Comparison of ENCODE assay signal across 20 cellular contexts in genomic region chr5:128169369-128170017, GRCh38.
DNase-seq lines count a peak whose midpoint lies in the region; ATAC-seq and TF ChIP-seq lines count a peak whose summit lies in the region.
"Had no signal": no experiment of that assay in that cellular context is flagged by ENCODE, and none has a peak within 500 bp of the region (broad histone marks: within the 10 kb centered on the region; RNA-seq: fewer than 3 reads in every experiment).

No MANE protein-coding gene starts in this region.

- no peak overlapping the region for H3K4me3 ChIP-seq in HEK293 (ENCODE audit: low read depth, low read length)
- H3K4me3 ChIP-seq: GM23338 had no signal

- peaks cover 6 to 15% of the 10 kb centered on the region in 2 experiments for H3K36me3 ChIP-seq in HEK293 (ENCODE audit: control insufficient read depth in 2 of 2, insufficient read depth in 1 of 2, low read length in 2 of 2)
- H3K36me3 ChIP-seq: BE2C had no signal

- DNase-seq in HEK293T (ENCODE audit: extremely low spot score) (no peak), T-helper 17 cell (no peak), left kidney (ENCODE audit: low read depth, low spot score) (peak; percentile 2), T-helper 1 cell (no peak), NCI-H2196 treated with DMSO at 0.1 percent for 48 hours (lab: John Stamatoyannopoulos, UW; ENCODE audit: unreplicated experiment) (no peak)
- DNase-seq: ACHN; BE2C; C1 segment of cervical spinal cord; CD4-positive, CD25-positive, alpha-beta regulatory T cell; CD8-positive, alpha-beta memory T cell; COR-L47; DMS 273 treated with DMSO at 0.1 percent for 48 hours; DMS53; DND-41; EL; H7; KG1 had no signal

- no peaks in the 10 kb centered on the region for H3K27me3 Mint-ChIP-seq in T-helper 17 cell
- H3K27me3 Mint-ChIP-seq: CD4-positive, CD25-positive, alpha-beta regulatory T cell; CD8-positive, alpha-beta memory T cell had no signal

- no peak for ATAC-seq in T-helper 17 cell
- ATAC-seq: GM23338, HCT116 had no signal

- H3K4me1 ChIP-seq in HEK293 (ENCODE audit: control insufficient read depth, insufficient read depth, low read length), result peaks cover 9% of the 10 kb centered on the region; the same call in 1 of the 2 replicates
- H3K4me1 ChIP-seq: BE2C had no signal

- H3K36me3 Mint-ChIP-seq in T-helper 17 cell (ENCODE audit: low read depth), result peaks cover 3% of the 10 kb centered on the region

- no peak overlapping the region for H3K27ac ChIP-seq in HEK293 (ENCODE audit: extremely low read depth, low read depth, low read length)

- H3K4me3 Mint-ChIP-seq in T-helper 17 cell, result no peak overlapping the region
- H3K4me3 Mint-ChIP-seq: CD4-positive, CD25-positive, alpha-beta regulatory T cell; CD8-positive, alpha-beta memory T cell; GM23338 had no signal

- no peaks in the 10 kb centered on the region for H3K4me1 Mint-ChIP-seq in T-helper 17 cell
- H3K4me1 Mint-ChIP-seq: CD4-positive, CD25-positive, alpha-beta regulatory T cell; CD8-positive, alpha-beta memory T cell; GM23338 had no signal

- H3K9me3 ChIP-seq in HEK293 (ENCODE audit: control insufficient read depth, insufficient read depth, low read depth, low read length), result no peaks in the 10 kb centered on the region
- H3K9me3 ChIP-seq in T-helper 17 cell (ENCODE audit: control insufficient read depth, low read length, poor library complexity, severe bottlenecking), result no peaks in the 10 kb centered on the region
- H3K9me3 ChIP-seq: BE2C had no signal

- no peak for TF ChIP-seq CTCF in HEK293 (tag by site-specific recombination; IDR thresholded peaks at IDR 0.05)

- peak overlapping the region; percentile 61 for H3K27ac Mint-ChIP-seq in T-helper 17 cell
- H3K27ac Mint-ChIP-seq: CD4-positive, CD25-positive, alpha-beta regulatory T cell; CD8-positive, alpha-beta memory T cell; GM23338 had no signal

- POLR2A ChIA-PET in HEK293 (lab: Yijun Ruan, JAX), result no interaction called here
- POLR2A ChIA-PET in HEK293T (lab: Yijun Ruan, JAX), result no interaction called here

- CTCF ChIA-PET in HEK293 (lab: Yijun Ruan, JAX), result no interaction called here
- CTCF ChIA-PET in HEK293T (lab: Yijun Ruan, JAX), result no interaction called here

TF ChIP-seq in HEK293, 187 proteins besides CTCF, POLR2A, EP300 and RAD21:
- TF ChIP-seq OSR2 (tag by site-specific recombination; IDR thresholded peaks at IDR 0.05) (peak; percentile 62; the same call in 1 of the 2 replicates), ZNF747 (tag by site-specific recombination; IDR thresholded peaks at IDR 0.05) (no peak), ZNF843 (tag by site-specific recombination; IDR thresholded peaks at IDR 0.05) (peak; percentile 76), ZNF16 (tag by site-specific recombination; IDR thresholded peaks at IDR 0.05; ENCODE audit: low read depth) (no peak), ZBTB20 (tag by site-specific recombination; IDR thresholded peaks at IDR 0.05) (no peak), ATF2 (tag by site-specific recombination; IDR thresholded peaks at IDR 0.05; ENCODE audit: low read depth) (0 out of 2 replicates have a peak, but pooled peaks have one; percentile 30), PRDM6 (tag by site-specific recombination; IDR thresholded peaks at IDR 0.05) (peak; percentile 77), FEZF1 (tag by site-specific recombination; IDR thresholded peaks at IDR 0.05) (0 out of 2 replicates have a peak, but pooled peaks have one; percentile 33)

TF ChIP-seq in HEK293T, 16 proteins besides CTCF, POLR2A, EP300 and RAD21:
- TF ChIP-seq SP1 (IDR thresholded peaks at IDR 0.05) (no peak), PKNOX1 (IDR thresholded peaks at IDR 0.05) (peak; percentile 45; the same call in 1 of the 2 replicates)
